Comparison of ENCODE assay signal across 1 cellular context in genomic region chr17:5418858-5419355, GRCh38.
A peak's percentile ranks its signal among the peaks of the same experiment; 100 is the strongest.
TF ChIP-seq lines count a peak whose summit lies in the region.

No MANE protein-coding gene starts in this region.

TF ChIP-seq in GM12878, 131 proteins besides CTCF, POLR2A, EP300 and RAD21 (continued from another document):
- TF ChIP-seq PKNOX1 (IDR thresholded peaks at IDR 0.05) (peak; percentile 52), ZNF384 (IDR thresholded peaks at IDR 0.05; ENCODE audit: borderline replicate concordance, low read depth, low read length) (no peak), BCLAF1 (IDR thresholded peaks at IDR 0.05) (no peak), IRF3 (IDR thresholded peaks at IDR 0.05) (no peak), USF2 (IDR thresholded peaks at IDR 0.05; ENCODE audit: borderline replicate concordance, low read depth, low read length) (no peak)
